In the genomic region with DNA sequence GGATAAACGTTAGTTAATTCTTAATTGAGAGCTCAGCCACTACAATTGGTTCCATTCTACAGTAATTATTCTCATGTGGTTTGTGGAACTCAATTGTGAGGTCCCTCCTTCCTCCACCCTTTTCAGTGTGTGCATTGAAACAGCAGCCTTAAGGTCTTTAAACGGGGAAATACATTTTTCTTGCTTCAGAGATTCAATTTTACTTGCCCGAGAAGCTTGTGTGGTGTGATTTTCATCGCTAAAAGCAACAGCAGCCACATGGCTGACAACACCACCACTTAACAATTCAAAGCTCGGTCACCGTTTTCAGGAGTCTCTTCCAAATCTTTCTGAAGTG, we compare ENCODE assay signal across 8 cellular contexts. TPM values are rescaled to one million over a fixed set of nuclear protein-coding genes. Genes with fewer than 3 reads are reported as not detected.
DNase-seq lines count a peak whose midpoint lies in the region; ATAC-seq and TF ChIP-seq lines count a peak whose summit lies in the region.

No MANE protein-coding gene starts in this region.

- H3K4me3 ChIP-seq in HFF-Myc (replicated peaks; ENCODE audit: low read depth, low read length): peak overlapping the region; percentile 69
- H3K4me3 ChIP-seq in RWPE2 (ENCODE audit: severe bottlenecking): peak overlapping the region; percentile 57
- peak overlapping the region; percentile 77 for H3K4me3 ChIP-seq in fibroblast of pulmonary artery (replicated peaks; ENCODE audit: low read depth, low read length)
- peak overlapping the region; percentile 83 for H3K4me3 ChIP-seq in skeletal muscle satellite cell (ENCODE audit: low read length)

- peak overlapping the region; percentile 82 for H3K4me2 ChIP-seq in skeletal muscle satellite cell (ENCODE audit: low read length)

- no peak for ATAC-seq in RWPE2 (ENCODE audit: low read depth)

- H3K36me3 ChIP-seq in RWPE2 (ENCODE audit: low read depth) (no peaks in the 10 kb centered on the region), skeletal muscle satellite cell (ENCODE audit: insufficient read depth, low read length) (no peaks in the 10 kb centered on the region)

- H3K27me3 ChIP-seq in RWPE2 (ENCODE audit: insufficient read depth, poor library complexity, severe bottlenecking): no peaks in the 10 kb centered on the region
- H3K27me3 ChIP-seq in skeletal muscle satellite cell (ENCODE audit: control insufficient read depth, insufficient read depth, low read length): no peaks in the 10 kb centered on the region

- peak; percentile 17 for DNase-seq in NCI-H1105 (lab: John Stamatoyannopoulos, UW)
- DNase-seq in NCI-H1105 treated with DMSO at 0.1 percent for 48 hours (lab: John Stamatoyannopoulos, UW): no peak
- no peak for DNase-seq in HFF-Myc (ENCODE audit: extremely low read depth, low read depth)
- DNase-seq in RWPE2 (ENCODE audit: low spot score): no peak
- no peak for DNase-seq in fibroblast of pulmonary artery (ENCODE audit: low read depth)
- no peak for DNase-seq in activated effector memory CD4-positive, alpha-beta T cell treated with Interleukin-2 at 50 U/mL for 16 hours
- no peak for DNase-seq in occipital lobe (lab: John Stamatoyannopoulos, UW)

- TF ChIP-seq CTCF in HFF-Myc (IDR thresholded peaks at IDR 0.05; ENCODE audit: low read depth, low read length, missing control alignments) (no peak), RWPE2 (IDR thresholded peaks at IDR 0.05; ENCODE audit: poor library complexity, severe bottlenecking) (no peak), fibroblast of pulmonary artery (IDR thresholded peaks at IDR 0.05; ENCODE audit: low read length, missing control alignments) (no peak)

- H3K4me1 ChIP-seq in RWPE2 (ENCODE audit: insufficient read depth, poor library complexity, severe bottlenecking) (peaks cover 4% of the 10 kb centered on the region), skeletal muscle satellite cell (ENCODE audit: control insufficient read depth, insufficient read depth, low read length) (peaks cover 45% of the 10 kb centered on the region)

- peak overlapping the region; percentile 94 for H3K9ac ChIP-seq in skeletal muscle satellite cell (ENCODE audit: low read depth, low read length)

- H3K9me3 ChIP-seq in RWPE2 (ENCODE audit: severe bottlenecking) (no peaks in the 10 kb centered on the region), skeletal muscle satellite cell (replicated peaks; ENCODE audit: low read length) (no peaks in the 10 kb centered on the region)

- H3K27ac ChIP-seq in RWPE2 (ENCODE audit: poor library complexity, severe bottlenecking): peak overlapping the region; percentile 67

RNA-seq across cellular contexts. Expression of a gene that starts 0.7 kb away (rescaled TPM):
- total RNA-seq in skeletal muscle satellite cell (2012; rRNA removed): 122 and 189 TPM in 2 replicates
- 108 TPM for total RNA-seq in occipital lobe
